ENCODE assay signal across 1 cellular context in genomic region chr11:34345012-34345804, GRCh38.
TF ChIP-seq lines count a peak whose summit lies in the region.

No MANE protein-coding gene starts in this region.

TF ChIP-seq in WTC11, 78 proteins besides CTCF, POLR2A, EP300 and RAD21 (continued from another document):
- TF ChIP-seq ZNF425 (CRISPR knock-in tag; conservative IDR thresholded peaks at IDR 0.05) (no peak), GABPB1 (CRISPR knock-in tag; IDR thresholded peaks at IDR 0.05) (peak; percentile 96)
